ENCODE assay signal across 8 cellular contexts in the genomic region with DNA sequence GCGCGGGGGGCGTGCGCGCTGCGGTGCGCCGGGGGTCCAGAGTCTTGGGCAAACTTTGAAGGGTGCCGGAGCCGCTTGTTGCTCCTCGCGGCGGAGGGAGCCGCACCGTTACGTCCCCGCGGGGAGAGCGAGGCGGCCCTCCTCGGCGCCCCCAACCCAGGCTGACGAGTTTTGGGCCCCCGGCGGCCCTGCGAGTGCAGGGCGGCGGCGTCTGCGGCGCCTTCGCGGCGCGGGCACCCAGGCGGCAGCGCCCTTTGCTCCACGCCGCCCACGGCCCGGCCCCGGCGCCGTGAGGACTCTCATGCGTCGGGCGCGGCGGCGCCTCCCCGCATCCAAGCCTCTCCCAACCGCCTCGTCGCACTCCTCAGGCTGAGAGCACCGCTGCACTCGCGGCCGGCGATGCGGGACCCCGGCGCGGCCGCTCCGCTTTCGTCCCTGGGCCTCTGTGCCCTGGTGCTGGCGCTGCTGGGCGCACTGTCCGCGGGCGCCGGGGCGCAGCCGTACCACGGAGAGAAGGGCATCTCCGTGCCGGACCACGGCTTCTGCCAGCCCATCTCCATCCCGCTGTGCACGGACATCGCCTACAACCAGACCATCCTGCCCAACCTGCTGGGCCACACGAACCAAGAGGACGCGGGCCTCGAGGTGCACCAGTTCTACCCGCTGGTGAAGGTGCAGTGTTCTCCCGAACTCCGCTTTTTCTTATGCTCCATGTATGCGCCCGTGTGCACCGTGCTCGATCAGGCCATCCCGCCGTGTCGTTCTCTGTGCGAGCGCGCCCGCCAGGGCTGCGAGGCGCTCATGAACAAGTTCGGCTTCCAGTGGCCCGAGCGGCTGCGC. TPM values are rescaled to one million over a fixed set of nuclear protein-coding genes. Genes with fewer than 3 reads are reported as not detected.
DNase-seq lines count a peak whose midpoint lies in the region; ATAC-seq, FAIRE-seq and TF ChIP-seq lines count a peak whose summit lies in the region.

No MANE protein-coding gene starts in this region.

- intact Hi-C loops in heart left ventricle (cut with DNase I) = loop anchor here (2.0 to 10.0 kb wide), 14 partner anchors 82 to 252 kb away; partner anchors contain the start of gene ALS2 (in 2 of the 10)

- H3K4me3 ChIP-seq in GM12865 (ENCODE audit: low read depth, low read length) (peak overlapping the region; percentile 75), HFF-Myc (replicated peaks; ENCODE audit: low read depth, low read length) (peak overlapping the region; percentile 81), heart left ventricle (peak overlapping the region; percentile 52 to 90 (median 79))

- no peak for FAIRE-seq in RCC 7860 (lab: Jason Lieb, UNC)

- peaks cover 17% of the 10 kb centered on the region for H3K4me1 Mint-ChIP-seq in activated naive CD4-positive, alpha-beta T cell treated with anti-CD3 and anti-CD28 coated beads, Interleukin-2, amount 10 ng/mL, durations not matched to agents 7 days and 5 days

- ATAC-seq in heart left ventricle = peak in 2 of 4 donors; percentile 1 to 7

- H3K4me1 ChIP-seq in heart left ventricle = peaks cover 0 to 45% (median 22%) of the 10 kb centered on the region in 12 donors

- H3K27me3 ChIP-seq in heart left ventricle = peaks cover 0 to 61% (median 5%) of the 10 kb centered on the region in 9 donors

- no peak for TF ChIP-seq CTCF in GM12865 (IDR thresholded peaks at IDR 0.05; ENCODE audit: insufficient read depth, low read depth, low read length, missing control alignments)
- TF ChIP-seq CTCF in HFF-Myc (IDR thresholded peaks at IDR 0.05; ENCODE audit: low read depth, low read length, missing control alignments) = no peak
- TF ChIP-seq CTCF in heart left ventricle (IDR thresholded peaks at IDR 0.05) = no peak

- H3K27me3 Mint-ChIP-seq in activated naive CD4-positive, alpha-beta T cell treated with anti-CD3 and anti-CD28 coated beads, Interleukin-2, amount 10 ng/mL, durations not matched to agents 7 days and 5 days = peaks cover 54% of the 10 kb centered on the region

- no peak for TF ChIP-seq POLR2A in heart left ventricle (IDR thresholded peaks at IDR 0.05)

- no peaks in the 10 kb centered on the region for H3K36me3 Mint-ChIP-seq in activated naive CD4-positive, alpha-beta T cell treated with anti-CD3 and anti-CD28 coated beads, Interleukin-2, amount 10 ng/mL, durations not matched to agents 7 days and 5 days

- H3K9me3 Mint-ChIP-seq in activated naive CD4-positive, alpha-beta T cell treated with anti-CD3 and anti-CD28 coated beads, Interleukin-2, amount 10 ng/mL, durations not matched to agents 7 days and 5 days = no peaks in the 10 kb centered on the region

- WGBS in heart left ventricle, 4 donors = 0 to 1% (median 1%) methylated on average over 8 to 105 of the region's 105 CpGs; no CpG with 5 or more reads in 1 of the 4 donors

- H3K36me3 ChIP-seq in heart left ventricle = no peaks in the 10 kb centered on the region

- DNase-seq in GM12865 (ENCODE audit: low read depth) (peak; percentile 40), HFF-Myc (ENCODE audit: extremely low read depth, low read depth) (no peak), NCI-H526 (lab: John Stamatoyannopoulos, UW) (peak; percentile 24 to 71), heart left ventricle (peak in 2 of 5 donors; percentile 50 to 72), retina (peak; percentile 81), SKM-1 (lab: John Stamatoyannopoulos, UW; ENCODE audit: unreplicated experiment) (no peak), RCC 7860 (ENCODE audit: low spot score) (no peak)
- DNase-seq in activated naive CD4-positive, alpha-beta T cell treated with anti-CD3 and anti-CD28 coated beads, Interleukin-2, amount 10 ng/mL, durations not matched to agents 7 days and 5 days = no peak

- no peaks in the 10 kb centered on the region for H3K9me3 ChIP-seq in heart left ventricle

- H3K27ac ChIP-seq in heart left ventricle = peak overlapping the region; percentile 89 to 99 (median 95)

- peak overlapping the region; percentile 82 for H3K4me3 Mint-ChIP-seq in activated naive CD4-positive, alpha-beta T cell treated with anti-CD3 and anti-CD28 coated beads, Interleukin-2, amount 10 ng/mL, durations not matched to agents 7 days and 5 days

- H3K27ac Mint-ChIP-seq in activated naive CD4-positive, alpha-beta T cell treated with anti-CD3 and anti-CD28 coated beads, Interleukin-2, amount 10 ng/mL, durations not matched to agents 7 days and 5 days = no peak overlapping the region

- CTCF ChIA-PET in activated naive CD4-positive, alpha-beta T cell treated with anti-CD3 and anti-CD28 coated beads, Interleukin-2, amount 10 ng/mL, durations not matched to agents 7 days and 5 days (lab: Charles Lee) = no interaction called here

RNA-seq across cellular contexts. Expression of gene FZD7, which starts 0.8 kb away (rescaled TPM):
- total RNA-seq in heart left ventricle = 10 to 100 TPM; 11.3 to 42.0 (median 25.5) TPM
- polyA plus RNA-seq in heart left ventricle = 1 to 10 TPM; 1.7 to 8.8 TPM

RNA-seq across cellular contexts. Expression of gene KIAA2012, which starts 38.6 kb away (rescaled TPM):
- under 1 TPM in 1 of 9 donors, not detected in 8; 0.08 TPM for total RNA-seq in heart left ventricle
- polyA plus RNA-seq in heart left ventricle = not detected

Comparison
In these comparisons a context has a peak if more than half of its experiments do, and no peak if none do; other contexts are left out.
1. DNase-seq: peak in GM12865 (single experiment), NCI-H526 (2 of 2) and retina (single experiment); none in HFF-Myc (single experiment), activated naive CD4-positive, alpha-beta T cell treated with anti-CD3 and anti-CD28 coated beads, Interleukin-2, amount 10 ng/mL, durations not matched to agents 7 days and 5 days (single experiment), SKM-1 (single experiment) and RCC 7860 (single experiment).
2. Peak in every context shown above with its lines, with median percentiles within 50 percentile points of each other: H3K4me3 ChIP-seq.